In genomic region chr3:117059054-117059989, GRCh38 we compare ENCODE assay signal across 9 cellular contexts.
DNase-seq lines count a peak whose midpoint lies in the region; ATAC-seq and TF ChIP-seq lines count a peak whose summit lies in the region.
"Had no signal": no experiment of that assay in that cellular context is flagged by ENCODE, and none has a peak within 500 bp of the region (broad histone marks: within the 10 kb centered on the region; RNA-seq: fewer than 3 reads in every experiment).

No MANE protein-coding gene starts in this region.

- peaks cover 10% of the 10 kb centered on the region for H3K4me1 Mint-ChIP-seq in glutamatergic neuron (ENCODE audit: low read depth, unreplicated experiment)
- H3K4me1 Mint-ChIP-seq in naive thymus-derived CD4-positive, alpha-beta T cell, result no peaks in the 10 kb centered on the region
- H3K4me1 Mint-ChIP-seq: central memory CD8-positive, alpha-beta T cell had no signal

- no peak overlapping the region for H3K4me3 Mint-ChIP-seq in glutamatergic neuron (ENCODE audit: unreplicated experiment)
- H3K4me3 Mint-ChIP-seq in naive thymus-derived CD4-positive, alpha-beta T cell, result no peak overlapping the region
- H3K4me3 Mint-ChIP-seq: central memory CD8-positive, alpha-beta T cell had no signal

- no peaks in the 10 kb centered on the region for H3K4me1 ChIP-seq in naive thymus-derived CD4-positive, alpha-beta T cell (ENCODE audit: control insufficient read depth in 2 of 2, insufficient read depth in 2 of 2, low read length in 2 of 2)

- CTCF ChIA-PET in naive thymus-derived CD4-positive, alpha-beta T cell (lab: Charles Lee), result no interaction called here

- peak; percentile 77 for TF ChIP-seq CTCF in glutamatergic neuron (IDR thresholded peaks at IDR 0.05; ENCODE audit: partially characterized antibody, unreplicated experiment)

- no peaks in the 10 kb centered on the region for H3K27me3 Mint-ChIP-seq in glutamatergic neuron (ENCODE audit: unreplicated experiment)
- H3K27me3 Mint-ChIP-seq in naive thymus-derived CD4-positive, alpha-beta T cell, result no peaks in the 10 kb centered on the region
- H3K27me3 Mint-ChIP-seq: central memory CD8-positive, alpha-beta T cell had no signal

- no peaks in the 10 kb centered on the region for H3K27me3 ChIP-seq in naive thymus-derived CD4-positive, alpha-beta T cell (ENCODE audit: control insufficient read depth in 2 of 2, insufficient read depth in 2 of 2, low read length in 2 of 2)

- DNase-seq in CD1c-positive myeloid dendritic cell (ENCODE audit: extremely low spot score) (peak; percentile 38), KBM-7 (peak; percentile 7), SHP77 treated with DMSO at 0.1 percent for 48 hours (lab: John Stamatoyannopoulos, UW) (peak; percentile 63), glutamatergic neuron (no peak), mucosa of gallbladder (ENCODE audit: low spot score) (no peak)
- no peak for DNase-seq in naive thymus-derived CD4-positive, alpha-beta T cell

- H3K27ac ChIP-seq in naive thymus-derived CD4-positive, alpha-beta T cell (ENCODE audit: low read depth, low read length), result no peak overlapping the region

- POLR2A ChIA-PET in naive thymus-derived CD4-positive, alpha-beta T cell (lab: Charles Lee), result no interaction called here

- no peaks in the 10 kb centered on the region for H3K36me3 ChIP-seq in naive thymus-derived CD4-positive, alpha-beta T cell (ENCODE audit: control insufficient read depth in 2 of 3, insufficient read depth in 3 of 3, low read length in 3 of 3)

- H3K27ac Mint-ChIP-seq in glutamatergic neuron (ENCODE audit: unreplicated experiment), result peak overlapping the region; percentile 34
- no peak overlapping the region for H3K27ac Mint-ChIP-seq in naive thymus-derived CD4-positive, alpha-beta T cell

- H3K9me3 Mint-ChIP-seq in glutamatergic neuron (ENCODE audit: unreplicated experiment), result peaks cover 4% of the 10 kb centered on the region
- H3K9me3 Mint-ChIP-seq in naive thymus-derived CD4-positive, alpha-beta T cell, result peaks cover 0 to 5% (median 0%) of the 10 kb centered on the region in 11 donors
- H3K9me3 Mint-ChIP-seq: central memory CD8-positive, alpha-beta T cell had no signal

- H3K36me3 Mint-ChIP-seq in glutamatergic neuron (ENCODE audit: unreplicated experiment), result no peaks in the 10 kb centered on the region
- H3K36me3 Mint-ChIP-seq in naive thymus-derived CD4-positive, alpha-beta T cell, result no peaks in the 10 kb centered on the region

- intact Hi-C loops in naive thymus-derived CD4-positive, alpha-beta T cell (cut with micrococcal nuclease), result no loop called here

- in situ Hi-C loops in KBM-7 (cut with MboI; ENCODE audit: low pct_unique_long_range_greater_than_20kb, low sequenced_read_pairs), result no loop called here

- no peaks in the 10 kb centered on the region for H3K9me3 ChIP-seq in naive thymus-derived CD4-positive, alpha-beta T cell (ENCODE audit: control insufficient read depth in 2 of 3, low read length in 3 of 3)

- ATAC-seq in HG02840 (IDR thresholded peaks at IDR 0.05; ENCODE audit: low FRiP score, unreplicated experiment) (no peak), HG03460 (IDR thresholded peaks at IDR 0.05; ENCODE audit: unreplicated experiment) (no peak)
- ATAC-seq in naive thymus-derived CD4-positive, alpha-beta T cell, result no peak

- no peak overlapping the region for H3K4me3 ChIP-seq in naive thymus-derived CD4-positive, alpha-beta T cell (ENCODE audit: low read length)

Comparison
In these comparisons a context has a peak if more than half of its experiments do, and no peak if none do; other contexts are left out.
1. DNase-seq: peak in CD1c-positive myeloid dendritic cell (single experiment), KBM-7 (single experiment) and SHP77 treated with DMSO at 0.1 percent for 48 hours (single experiment); none in glutamatergic neuron (single experiment), mucosa of gallbladder (single experiment) and naive thymus-derived CD4-positive, alpha-beta T cell (0 of 9).